ENCODE assay signal across 21 cellular contexts in genomic region chr15:36483409-36483808, GRCh38.
"Had no signal": no experiment of that assay in that cellular context is flagged by ENCODE, and none has a peak within 500 bp of the region (broad histone marks: within the 10 kb centered on the region; RNA-seq: fewer than 3 reads in every experiment).

No MANE protein-coding gene starts in this region.

- H3K36me3 Mint-ChIP-seq: mesothelial cell of epicardium, naive B cell had no signal

- H3K4me3 Mint-ChIP-seq: dendritic cell treated with granulocyte-macrophage colony-stimulating factor and Interleukin-4, amounts not matched to agents 40 ng/mL and 50 ng/mL, for 4 days; effector memory CD8-positive, alpha-beta T cell; endodermal cell; mesothelial cell of epicardium; naive B cell had no signal

- H3K9me3 Mint-ChIP-seq: dendritic cell treated with granulocyte-macrophage colony-stimulating factor and Interleukin-4, amounts not matched to agents 40 ng/mL and 50 ng/mL, for 4 days; effector memory CD8-positive, alpha-beta T cell; endodermal cell had no signal

- DNase-seq: colonic mucosa; cortex of kidney; effector CD8-positive, alpha-beta T cell; effector memory CD8-positive, alpha-beta T cell; endodermal cell; erythroblast; esophagus squamous epithelium; foreskin melanocyte; gastrocnemius medialis; glutamatergic neuron; head of caudate nucleus; heart right ventricle; hippocampal formation; left cardiac atrium; left ventricle myocardium superior; lower lobe of right lung; mesenchymal stem cell; mucosa of descending colon; naive B cell had no signal

- H3K27me3 Mint-ChIP-seq: dendritic cell treated with granulocyte-macrophage colony-stimulating factor and Interleukin-4, amounts not matched to agents 40 ng/mL and 50 ng/mL, for 4 days; effector memory CD8-positive, alpha-beta T cell had no signal

- H3K4me1 Mint-ChIP-seq: endodermal cell, naive B cell had no signal

- H3K27ac Mint-ChIP-seq: dendritic cell treated with granulocyte-macrophage colony-stimulating factor and Interleukin-4, amounts not matched to agents 40 ng/mL and 50 ng/mL, for 4 days; effector memory CD8-positive, alpha-beta T cell; endodermal cell; mesothelial cell of epicardium; naive B cell had no signal
